Comparison of ENCODE assay signal across 1 cellular context in genomic region chr16:74666425-74667214, GRCh38.
TF ChIP-seq lines count a peak whose summit lies in the region.

TSS of gene RFWD3 (minus strand) at chr16:74666877. CDS start at chr16:74661449, 5,428 bp downstream.

TF ChIP-seq in HepG2, 621 proteins besides CTCF, POLR2A, EP300 and RAD21 (continued from another document and continues in another):
- TF ChIP-seq ZNF362 (CRISPR knock-in tag; IDR thresholded peaks at IDR 0.05; ENCODE audit: borderline replicate concordance): peak; percentile 98
- TF ChIP-seq CENPT (CRISPR knock-in tag; IDR thresholded peaks at IDR 0.05; ENCODE audit: low read depth): peak; percentile 80; the same call in 1 of the 2 replicates
- TF ChIP-seq ZNF780A (CRISPR knock-in tag; IDR thresholded peaks at IDR 0.05): no peak
- TF ChIP-seq NBN (conservative IDR thresholded peaks at IDR 0.05): no peak
- no peak for TF ChIP-seq TBP (CRISPR knock-in tag; IDR thresholded peaks at IDR 0.05)
- TF ChIP-seq NFAT5 (CRISPR knock-in tag; IDR thresholded peaks at IDR 0.05): 0 out of 2 replicates have a peak, but pooled peaks have one; percentile 32
- 0 out of 2 replicates have a peak, but pooled peaks have one; percentile 54 for TF ChIP-seq DNMT3B (CRISPR knock-in tag; conservative IDR thresholded peaks at IDR 0.05)
- TF ChIP-seq MAFF (IDR thresholded peaks at IDR 0.05; ENCODE audit: low read depth, low read length): 0 out of 2 replicates have a peak, but pooled peaks have one; percentile 16
- no peak for TF ChIP-seq ESRRA (CRISPR knock-in tag; IDR thresholded peaks at IDR 0.05; ENCODE audit: low read depth)
- TF ChIP-seq SOX6 (IDR thresholded peaks at IDR 0.05): no peak
- TF ChIP-seq SOX6 (CRISPR knock-in tag; IDR thresholded peaks at IDR 0.05): peak; percentile 67
- no peak for TF ChIP-seq ZNF7 (CRISPR knock-in tag; IDR thresholded peaks at IDR 0.05)
- no peak for TF ChIP-seq TRAFD1 (CRISPR knock-in tag; IDR thresholded peaks at IDR 0.05; ENCODE audit: borderline replicate concordance)
- TF ChIP-seq HMGXB4 (CRISPR knock-in tag; IDR thresholded peaks at IDR 0.05; ENCODE audit: borderline replicate concordance in 1 of 2, low read depth in 1 of 2): peak; percentile 71 to 77; a peak in 3 of 4 replicates
- no peak for TF ChIP-seq ARNT (IDR thresholded peaks at IDR 0.05)
- peak; percentile 86 for TF ChIP-seq KLF11 (CRISPR knock-in tag; IDR thresholded peaks at IDR 0.05)
- no peak for TF ChIP-seq ZNF788 (CRISPR knock-in tag; IDR thresholded peaks at IDR 0.05; ENCODE audit: borderline replicate concordance)
- peak; percentile 32; the same call in 1 of the 2 replicates for TF ChIP-seq MYPOP (CRISPR knock-in tag; IDR thresholded peaks at IDR 0.05)
- 0 out of 2 replicates have a peak, but pooled peaks have one; percentile 42 for TF ChIP-seq ZC3H13 (CRISPR knock-in tag; IDR thresholded peaks at IDR 0.05)
- TF ChIP-seq PRDM15 (CRISPR knock-in tag; IDR thresholded peaks at IDR 0.05): no peak
- TF ChIP-seq GTF3A (CRISPR knock-in tag; conservative IDR thresholded peaks at IDR 0.05): no peak; the same call in 1 of the 2 replicates
- TF ChIP-seq ZMYM4 (CRISPR knock-in tag; IDR thresholded peaks at IDR 0.05): peak; percentile 90
- peak; percentile 81 for TF ChIP-seq KMT2B (CRISPR knock-in tag; IDR thresholded peaks at IDR 0.05)
- peak; percentile 71 for TF ChIP-seq ZBTB40 (IDR thresholded peaks at IDR 0.05)
- peak; percentile 79; the same call in 1 of the 2 replicates for TF ChIP-seq ZBTB40 (CRISPR knock-in tag; IDR thresholded peaks at IDR 0.05)
- peak; percentile 65; the same call in 1 of the 2 replicates for TF ChIP-seq IKZF5 (CRISPR knock-in tag; IDR thresholded peaks at IDR 0.05)
- TF ChIP-seq SCMH1 (CRISPR knock-in tag; IDR thresholded peaks at IDR 0.05; ENCODE audit: borderline replicate concordance): no peak
- no peak for TF ChIP-seq DNMT1 (CRISPR knock-in tag; IDR thresholded peaks at IDR 0.05)
- peak; percentile 93 for TF ChIP-seq DMAP1 (CRISPR knock-in tag; IDR thresholded peaks at IDR 0.05)
- 0 out of 2 replicates have a peak, but pooled peaks have one; percentile 57 for TF ChIP-seq TP53 (CRISPR knock-in tag; conservative IDR thresholded peaks at IDR 0.05)
